Comparison of ENCODE assay signal across 8 cellular contexts in the genomic region with DNA sequence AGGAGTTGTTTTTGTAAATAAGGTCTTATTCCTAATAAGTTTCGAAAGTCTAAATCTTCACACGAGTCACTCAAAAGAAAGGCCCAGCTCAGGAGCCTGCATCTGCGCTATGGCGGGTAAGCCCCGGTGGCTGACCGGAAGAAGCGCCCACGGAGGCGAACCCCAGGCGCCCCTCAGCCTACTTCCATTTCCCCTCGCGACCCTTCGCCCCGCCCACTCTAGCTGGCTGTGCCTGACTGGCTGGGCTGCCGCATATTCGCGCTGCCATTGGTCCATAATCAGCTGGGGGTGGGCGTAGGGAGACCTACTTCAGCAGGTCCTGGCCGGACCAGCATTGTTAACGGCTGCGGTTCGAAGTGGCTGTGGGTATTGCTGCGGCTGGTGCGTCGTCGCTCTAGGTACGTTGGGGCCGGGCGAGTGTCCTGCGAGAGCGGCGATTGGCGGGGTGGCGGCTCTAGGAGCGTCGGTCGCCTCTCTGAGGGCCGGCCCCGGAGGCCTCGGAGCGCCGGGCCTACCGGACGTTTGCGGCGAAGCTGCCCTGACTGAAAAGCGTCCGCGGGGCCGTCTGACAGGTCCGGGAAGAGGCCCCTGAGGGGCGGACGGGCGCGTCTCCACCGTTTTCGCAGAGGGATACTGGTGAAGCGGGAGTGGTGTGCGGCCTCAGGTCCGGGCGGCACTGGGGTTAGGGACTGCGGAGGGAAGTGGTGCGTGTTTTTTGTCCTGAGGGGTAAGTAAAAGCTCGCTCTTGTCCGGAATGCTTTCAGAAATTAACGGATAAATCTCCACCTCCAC. TPM values are rescaled to one million over a fixed set of nuclear protein-coding genes. Genes with fewer than 3 reads are reported as not detected.
DNase-seq lines count a peak whose midpoint lies in the region; TF ChIP-seq lines count a peak whose summit lies in the region.

ATF7IP2 (plus strand) TSS at position 337 of the 792 bp plus-strand sequence. CDS start 44,560 bp downstream, outside the sequence.

- peak within 1 kb of the TSS; percentile 83 for H2AFZ ChIP-seq in mesenchymal stem cell (ENCODE audit: low read depth, low read length)

- peak within 1 kb of the TSS; percentile 77 to 83 for H3K18ac ChIP-seq in mesenchymal stem cell (ENCODE audit: low read depth in 1 of 2, low read length in 2 of 2)

- peak; percentile 85 for DNase-seq in GM03348 (ENCODE audit: low spot score)
- peak; percentile 92 for DNase-seq in HEK293T (ENCODE audit: extremely low spot score)
- peak; percentile 96 for DNase-seq in NAMALWA (ENCODE audit: low spot score)
- DNase-seq in activated CD8-positive, alpha-beta memory T cell treated with anti-CD3 and anti-CD28 coated beads for 24 hours: peak; percentile 94
- peak; percentile 74 to 83 (median 76) for DNase-seq in effector memory CD4-positive, alpha-beta T cell
- DNase-seq in mesenchymal stem cell: peak; percentile 92
- peak; percentile 77 for DNase-seq in stimulated activated CD8-positive, alpha-beta memory T cell treated with anti-CD3 and anti-CD28 coated beads, Interleukin-12 subunit alpha, Interleukin-12 subunit beta, amount 100 ng/mL, for 1 hour (ENCODE audit: low read depth)
- DNase-seq in DMS53 treated with DMSO at 0.1 percent for 48 hours (lab: John Stamatoyannopoulos, UW; ENCODE audit: unreplicated experiment): no peak

- peak within 1 kb of the TSS in 1 of 2 experiments; percentile 19 for H2BK12ac ChIP-seq in mesenchymal stem cell (ENCODE audit: low read length in 2 of 2)

- no peak within 1 kb of the TSS for H3K23ac ChIP-seq in mesenchymal stem cell (ENCODE audit: low read length in 2 of 2)

- peak within 1 kb of the TSS; percentile 87 for H3K4me2 ChIP-seq in mesenchymal stem cell (ENCODE audit: low read length, poor library complexity, severe bottlenecking)

- H3K27me3 ChIP-seq in effector memory CD4-positive, alpha-beta T cell (replicated peaks; ENCODE audit: control insufficient read depth, insufficient read depth, low read length, poor library complexity, severe bottlenecking): no peaks in the 10 kb centered on the region
- H3K27me3 ChIP-seq in mesenchymal stem cell (ENCODE audit: control insufficient read depth in 1 of 2, insufficient read depth in 1 of 2, low read length in 2 of 2): no peaks in the 10 kb centered on the region

- H3K4me3 ChIP-seq in effector memory CD4-positive, alpha-beta T cell (ENCODE audit: insufficient read depth, low read depth, low read length, poor library complexity, severe bottlenecking): peak within 1 kb of the TSS; percentile 91
- H3K4me3 ChIP-seq in mesenchymal stem cell (ENCODE audit: insufficient read depth in 1 of 2, low read depth in 1 of 2, low read length in 2 of 2): peak within 1 kb of the TSS; percentile 81 to 84

- H3K36me3 ChIP-seq in effector memory CD4-positive, alpha-beta T cell (ENCODE audit: control insufficient read depth, insufficient read depth, low read length): no peaks in the 10 kb centered on the region
- no peaks in the 10 kb centered on the region for H3K36me3 ChIP-seq in mesenchymal stem cell (ENCODE audit: control insufficient read depth in 1 of 2, insufficient read depth in 2 of 2, low read depth in 1 of 2, low read length in 2 of 2)

- peak within 1 kb of the TSS; percentile 57 for H2BK15ac ChIP-seq in mesenchymal stem cell (ENCODE audit: low read depth, poor library complexity, severe bottlenecking)

- H3K27ac ChIP-seq in effector memory CD4-positive, alpha-beta T cell (ENCODE audit: insufficient read depth, low read length, poor library complexity, severe bottlenecking): peak within 1 kb of the TSS; percentile 62
- peak within 1 kb of the TSS; percentile 63 for H3K27ac ChIP-seq in mesenchymal stem cell (ENCODE audit: low read length, poor library complexity, severe bottlenecking)

- H2BK5ac ChIP-seq in mesenchymal stem cell (ENCODE audit: low read depth, low read length, poor library complexity, severe bottlenecking): no peak within 1 kb of the TSS

- WGBS in mesenchymal stem cell: 5% methylated on average over 51 of the region's 66 CpGs

- no peak within 1 kb of the TSS for H4K91ac ChIP-seq in mesenchymal stem cell (ENCODE audit: low read length)

- no peak within 1 kb of the TSS for H2BK120ac ChIP-seq in mesenchymal stem cell (ENCODE audit: low read depth, low read length)

- peaks cover 10% of the 10 kb centered on the region for H3K4me1 ChIP-seq in effector memory CD4-positive, alpha-beta T cell (ENCODE audit: control insufficient read depth, insufficient read depth, low read length, poor library complexity, severe bottlenecking)
- H3K4me1 ChIP-seq in mesenchymal stem cell (ENCODE audit: control insufficient read depth, insufficient read depth, low read depth, low read length): no peaks in the 10 kb centered on the region

- POLR2A ChIA-PET in HEK293T (lab: Yijun Ruan, JAX): interaction anchor here (1.0 to 1.5 kb wide), 3 partner anchors 9 to 18 kb away, joined by 3 to 4 read pairs (median 3); no protein-coding TSS in a partner anchor

- H3K4ac ChIP-seq in mesenchymal stem cell (ENCODE audit: low read depth in 1 of 2, low read length in 2 of 2): no peak within 1 kb of the TSS

- H4K8ac ChIP-seq in mesenchymal stem cell (ENCODE audit: low read length): no peak within 1 kb of the TSS

- CTCF ChIA-PET in HEK293T (lab: Yijun Ruan, JAX): no interaction called here

- H3K9me3 ChIP-seq in effector memory CD4-positive, alpha-beta T cell (ENCODE audit: control insufficient read depth, low read length): no peaks in the 10 kb centered on the region
- H3K9me3 ChIP-seq in mesenchymal stem cell (ENCODE audit: control insufficient read depth, low read length): no peaks in the 10 kb centered on the region

- H3K14ac ChIP-seq in mesenchymal stem cell (ENCODE audit: low read length in 2 of 2): peak within 1 kb of the TSS in 1 of 2 experiments; percentile 42

- peaks cover 7% of the 10 kb centered on the region for H3K79me1 ChIP-seq in mesenchymal stem cell (replicated peaks; ENCODE audit: low read length, poor library complexity, severe bottlenecking)

- peak within 1 kb of the TSS; percentile 87 for H3K9ac ChIP-seq in mesenchymal stem cell (ENCODE audit: low read length)

- H2AK5ac ChIP-seq in mesenchymal stem cell (ENCODE audit: low read length, severe bottlenecking): no peak within 1 kb of the TSS

TF ChIP-seq in HEK293T, 16 proteins besides CTCF, POLR2A, EP300 and RAD21:
- no peak for TF ChIP-seq ELF4 (IDR thresholded peaks at IDR 0.05)
- TF ChIP-seq FOXM1 (IDR thresholded peaks at IDR 0.05; ENCODE audit: borderline replicate concordance): no peak
- TF ChIP-seq CTBP1 (IDR thresholded peaks at IDR 0.05; ENCODE audit: borderline replicate concordance): no peak
- TF ChIP-seq L3MBTL2 (conservative IDR thresholded peaks at IDR 0.05): peak; percentile 68
- no peak for TF ChIP-seq HDGF (IDR thresholded peaks at IDR 0.05; ENCODE audit: borderline replicate concordance)
- TF ChIP-seq ARNT (IDR thresholded peaks at IDR 0.05): no peak

RNA-seq across cellular contexts. Expression of gene ATF7IP2, which starts in this region (rescaled TPM):
- polyA plus RNA-seq in mesenchymal stem cell (2013, experiment 1 of 2): 4.7 TPM
- polyA plus RNA-seq in mesenchymal stem cell (2013, experiment 2 of 2): 4.7 TPM
